ENCODE assay signal across 10 cellular contexts in genomic region chr12:74490390-74491064, GRCh38. TPM values are rescaled to one million over a fixed set of nuclear protein-coding genes. Genes with fewer than 3 reads are reported as not detected.
DNase-seq lines count a peak whose midpoint lies in the region; ATAC-seq and TF ChIP-seq lines count a peak whose summit lies in the region.
"Had no signal": no experiment of that assay in that cellular context is flagged by ENCODE, and none has a peak within 500 bp of the region (broad histone marks: within the 10 kb centered on the region; RNA-seq: fewer than 3 reads in every experiment).

No MANE protein-coding gene starts in this region.

- H3K9me3 Mint-ChIP-seq in stimulated activated naive CD8-positive, alpha-beta T cell treated with anti-CD3 and anti-CD28 coated beads, Interleukin-15, Interleukin-2, amounts not matched to agents 100 ng/mL and 50 ng/mL, for 24 hours = no peaks in the 10 kb centered on the region
- peaks cover 0 to 6% of the 10 kb centered on the region in 2 donors for H3K9me3 Mint-ChIP-seq in stimulated activated naive CD8-positive, alpha-beta T cell treated with anti-CD3 and anti-CD28 coated beads, Interleukin-15, amount 100 ng/mL, for 72 hours

- H3K27me3 ChIP-seq in OCI-LY3 (ENCODE audit: low read depth, low read length) (no peaks in the 10 kb centered on the region), dorsolateral prefrontal cortex (no peaks in the 10 kb centered on the region)

- H3K36me3 ChIP-seq in OCI-LY3 (replicated peaks; ENCODE audit: low read depth, low read length) = no peaks in the 10 kb centered on the region

- H4K20me1 ChIP-seq in OCI-LY3 (ENCODE audit: insufficient read depth, low read length) = no peaks in the 10 kb centered on the region

- peak overlapping the region; percentile 51 for H3K4me3 Mint-ChIP-seq in stimulated activated naive CD8-positive, alpha-beta T cell treated with anti-CD3 and anti-CD28 coated beads, Interleukin-15, Interleukin-2, amounts not matched to agents 100 ng/mL and 50 ng/mL, for 24 hours
- H3K4me3 Mint-ChIP-seq in stimulated activated naive CD8-positive, alpha-beta T cell treated with anti-CD3 and anti-CD28 coated beads, Interleukin-15, amount 100 ng/mL, for 72 hours = peak overlapping the region; percentile 39 to 42

- no peak overlapping the region for H3K27ac Mint-ChIP-seq in stimulated activated naive CD8-positive, alpha-beta T cell treated with anti-CD3 and anti-CD28 coated beads, Interleukin-15, Interleukin-2, amounts not matched to agents 100 ng/mL and 50 ng/mL, for 24 hours
- H3K27ac Mint-ChIP-seq in stimulated activated naive CD8-positive, alpha-beta T cell treated with anti-CD3 and anti-CD28 coated beads, Interleukin-15, amount 100 ng/mL, for 72 hours = no peak overlapping the region

- peak overlapping the region; percentile 70 for H3K4me2 ChIP-seq in OCI-LY3 (ENCODE audit: low read length)

- H3K36me3 Mint-ChIP-seq in stimulated activated naive CD8-positive, alpha-beta T cell treated with anti-CD3 and anti-CD28 coated beads, Interleukin-15, Interleukin-2, amounts not matched to agents 100 ng/mL and 50 ng/mL, for 24 hours (ENCODE audit: low read depth) = no peaks in the 10 kb centered on the region

- peaks cover 21% of the 10 kb centered on the region for H3K4me1 ChIP-seq in OCI-LY3 (ENCODE audit: low read length)

- peak overlapping the region; percentile 62 for H3K4me3 ChIP-seq in OCI-LY3 (ENCODE audit: low read length)
- no peak overlapping the region for H3K4me3 ChIP-seq in dorsolateral prefrontal cortex

- no peaks in the 10 kb centered on the region for H3K79me2 ChIP-seq in OCI-LY3 (ENCODE audit: low read length)

- H3K9ac ChIP-seq in OCI-LY3 (ENCODE audit: low read length) = 0 out of 2 replicates have a peak overlapping the region, but pooled peaks have one; percentile 10

- no peak overlapping the region for H3K27ac ChIP-seq in OCI-LY3 (ENCODE audit: low read length)
- no peak overlapping the region for H3K27ac ChIP-seq in dorsolateral prefrontal cortex

- no peak for ATAC-seq in stimulated activated naive CD8-positive, alpha-beta T cell treated with anti-CD3 and anti-CD28 coated beads, Interleukin-15, Interleukin-2, amounts not matched to agents 100 U/mL and 50 U/mL, for 24 hours
- ATAC-seq in HG02840 (IDR thresholded peaks at IDR 0.05; ENCODE audit: low FRiP score, unreplicated experiment) = peak; percentile 73
- ATAC-seq in stimulated activated naive CD8-positive, alpha-beta T cell treated with anti-CD3 and anti-CD28 coated beads, Interleukin-15, amount 100 ng/mL, for 72 hours = peak; percentile 50

- H3K4me1 Mint-ChIP-seq in stimulated activated naive CD8-positive, alpha-beta T cell treated with anti-CD3 and anti-CD28 coated beads, Interleukin-15, Interleukin-2, amounts not matched to agents 100 ng/mL and 50 ng/mL, for 24 hours (ENCODE audit: low read depth) = peaks cover 10% of the 10 kb centered on the region
- peaks cover 5% of the 10 kb centered on the region for H3K4me1 Mint-ChIP-seq in stimulated activated naive CD8-positive, alpha-beta T cell treated with anti-CD3 and anti-CD28 coated beads, Interleukin-15, amount 100 ng/mL, for 72 hours

- no peak for DNase-seq in stimulated activated naive CD8-positive, alpha-beta T cell treated with anti-CD3 and anti-CD28 coated beads, Interleukin-15, Interleukin-2, amounts not matched to agents 100 U/mL and 50 U/mL, for 24 hours
- DNase-seq in stimulated activated naive CD8-positive, alpha-beta T cell treated with anti-CD3 and anti-CD28 coated beads, Interleukin-15, amount 100 ng/mL, for 72 hours = no peak
- no peak for DNase-seq in T1000 (lab: John Stamatoyannopoulos, UW)
- DNase-seq in EL = no peak
- no peak for DNase-seq in dorsolateral prefrontal cortex
- DNase-seq: hypothalamus, NCI-H226 had no signal

- TF ChIP-seq CTCF in OCI-LY3 (IDR thresholded peaks at IDR 0.05; ENCODE audit: low read depth, low read length) (no peak), dorsolateral prefrontal cortex (IDR thresholded peaks at IDR 0.05 in 54 of 56, conservative IDR thresholded peaks at IDR 0.05 in 2 of 56; ENCODE audit: low read depth in 1 of 56, partially characterized antibody in 56 of 56) (no peak)

- 0 out of 2 replicates have a peak overlapping the region, but pooled peaks have one; percentile 77 for H2AFZ ChIP-seq in OCI-LY3 (ENCODE audit: low read depth, low read length)

- no peaks in the 10 kb centered on the region for H3K9me3 ChIP-seq in OCI-LY3 (ENCODE audit: insufficient read depth, low read length)

- peaks cover 4% of the 10 kb centered on the region for H3K27me3 Mint-ChIP-seq in stimulated activated naive CD8-positive, alpha-beta T cell treated with anti-CD3 and anti-CD28 coated beads, Interleukin-15, Interleukin-2, amounts not matched to agents 100 ng/mL and 50 ng/mL, for 24 hours
- H3K27me3 Mint-ChIP-seq in stimulated activated naive CD8-positive, alpha-beta T cell treated with anti-CD3 and anti-CD28 coated beads, Interleukin-15, amount 100 ng/mL, for 72 hours = peaks cover 9% of the 10 kb centered on the region

- intact Hi-C loops in dorsolateral prefrontal cortex (cut with DNase I) = no loop called here

RNA-seq across cellular contexts. Expression of gene ATXN7L3B, which starts 47.1 kb away (rescaled TPM):
- 10 to 100 TPM; 42.4 to 93.4 (median 69.5) TPM for total RNA-seq in dorsolateral prefrontal cortex
